In the genomic region with DNA sequence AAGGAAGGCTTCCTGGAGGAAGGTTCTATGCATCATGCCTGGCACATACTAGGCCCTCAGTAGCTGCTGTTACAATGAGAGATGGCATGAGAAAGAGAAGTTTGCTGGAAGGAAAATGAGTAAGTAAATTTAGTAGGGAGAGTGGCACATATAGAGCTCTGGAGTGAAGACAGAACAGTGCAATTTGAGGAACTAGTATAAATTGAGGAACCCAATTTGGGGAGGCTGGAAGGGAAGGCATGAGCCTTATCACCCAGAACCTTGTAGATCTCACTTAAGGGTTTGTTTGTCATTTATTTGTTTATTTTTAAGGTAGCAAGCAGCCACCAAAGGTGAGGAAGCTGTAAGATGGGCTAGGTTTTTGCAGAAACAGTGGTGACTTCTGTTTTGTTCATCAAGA, we compare ENCODE assay signal across 19 cellular contexts.
"Had no signal": no experiment of that assay in that cellular context is flagged by ENCODE, and none has a peak within 500 bp of the region (broad histone marks: within the 10 kb centered on the region; RNA-seq: fewer than 3 reads in every experiment).

No MANE protein-coding gene starts in this region.

- H3K27ac ChIP-seq: cardiac muscle cell, esophagus squamous epithelium, heart right ventricle, left ventricle myocardium inferior, thoracic aorta, upper lobe of left lung had no signal

- H3K4me3 ChIP-seq: cardiac muscle cell, esophagus squamous epithelium, heart right ventricle, left ventricle myocardium inferior, thoracic aorta, upper lobe of left lung had no signal

- H3K9me3 ChIP-seq: esophagus squamous epithelium, heart right ventricle, left ventricle myocardium inferior, thoracic aorta, upper lobe of left lung had no signal

- DNase-seq: activated CD4-positive, alpha-beta memory T cell treated with anti-CD3 and anti-CD28 coated beads, Interleukin-2, amount 10 ng/mL, durations not matched to agents 7 days and 5 days; activated CD4-positive, alpha-beta T cell treated with anti-CD3 and anti-CD28 coated beads for 48 hours; activated CD4-positive, CD25-positive, alpha-beta regulatory T cell; activated naive CD4-positive, alpha-beta T cell; activated naive CD8-positive, alpha-beta T cell treated with anti-CD3 and anti-CD28 coated beads for 36 hours; activated T-cell treated with anti-CD3 and anti-CD28 coated beads, Interleukin-2, amount 50 U/mL, for 1 hour; amniotic stem cell; effector memory CD4-positive, alpha-beta T cell; esophagus squamous epithelium; heart right ventricle; immature natural killer cell; kidney glomerular epithelial cell; left ventricle myocardium inferior; mammary epithelial cell; stimulated activated naive B cell treated with anti-CD40 and anti-IgM and Interleukin-4, amounts not matched to agents 10 μg/mL and 1 μg/mL and 100 μg/mL, for 72 hours; upper lobe of left lung had no signal

- H3K27me3 ChIP-seq: cardiac muscle cell, esophagus squamous epithelium, heart right ventricle, upper lobe of left lung had no signal

- ATAC-seq: activated T-helper 17 cell treated with anti-CD3 and anti-CD28 coated beads, Interleukin-2, amount 50 U/mL, for 72 hours; heart right ventricle; stimulated activated naive B cell treated with anti-CD40 and anti-IgM and Interleukin-4, amounts not matched to agents 10 μg/mL and 1 μg/mL and 100 μg/mL, for 72 hours had no signal

- H3K36me3 ChIP-seq: cardiac muscle cell, esophagus squamous epithelium, heart right ventricle, left ventricle myocardium inferior, thoracic aorta had no signal
